In the genomic region with DNA sequence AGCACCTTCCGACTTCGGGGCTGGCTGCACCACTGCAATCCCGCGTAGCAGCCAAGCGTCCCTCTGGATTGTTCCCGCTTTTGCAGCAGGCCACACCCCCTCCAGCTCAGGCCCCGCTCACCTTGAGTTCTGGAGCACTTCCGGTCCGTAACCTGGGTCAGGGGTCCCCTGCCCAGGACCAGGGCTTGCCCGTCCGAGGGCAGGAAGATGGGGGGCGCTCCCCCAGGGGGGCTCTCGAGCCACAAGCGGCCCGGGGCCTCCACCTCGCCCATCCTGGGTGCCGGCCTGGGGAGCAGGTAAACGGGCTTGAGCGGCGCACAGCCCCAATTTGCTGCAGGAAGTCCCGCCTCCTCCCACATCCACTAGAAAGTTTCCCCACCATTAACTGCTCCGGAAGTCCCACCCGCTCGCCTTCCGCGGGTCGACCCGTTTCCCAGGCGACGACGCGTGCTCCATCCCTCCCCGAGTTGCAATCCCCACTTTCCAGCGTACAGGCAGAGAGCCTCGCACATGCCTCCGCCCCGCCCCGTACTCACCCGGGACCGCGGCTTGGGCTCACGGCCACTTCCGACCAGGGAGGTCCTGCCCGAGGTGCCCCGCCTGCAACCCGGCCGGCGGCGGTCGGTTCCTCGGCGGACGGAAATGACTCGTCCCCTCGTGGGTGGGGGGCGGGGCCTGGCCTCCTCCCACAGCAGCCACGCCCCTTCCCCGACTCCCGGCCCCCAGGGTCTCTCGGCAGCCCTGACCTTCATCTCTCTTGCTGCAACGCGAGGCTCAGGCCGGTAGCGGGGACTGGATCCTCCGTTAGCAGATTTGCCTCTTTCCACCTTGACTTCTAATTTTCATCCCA, we compare ENCODE assay signal across 1 cellular context.
A peak's percentile ranks its signal among the peaks of the same experiment; 100 is the strongest.
TF ChIP-seq lines count a peak whose summit lies in the region.

TSS of gene PNKP (minus strand) at position 644 of the 850 bp plus-strand sequence. CDS start at position 272, 372 bp downstream.

TF ChIP-seq in HEK293, 187 proteins besides CTCF, POLR2A, EP300 and RAD21 (continued from another document):
- TF ChIP-seq ZFP41 (tag by site-specific recombination; IDR thresholded peaks at IDR 0.05; ENCODE audit: borderline replicate concordance) (no peak), ZNF513 (tag by site-specific recombination; IDR thresholded peaks at IDR 0.05) (0 out of 2 replicates have a peak, but pooled peaks have one; percentile 78), ZNF211 (tag by site-specific recombination; IDR thresholded peaks at IDR 0.05; ENCODE audit: low read depth) (no peak), ZFHX2 (tag by site-specific recombination; conservative IDR thresholded peaks at IDR 0.05) (peak; percentile 95), MZF1 (tag by site-specific recombination; IDR thresholded peaks at IDR 0.05; ENCODE audit: borderline replicate concordance) (peak; percentile 73; the same call in 1 of the 2 replicates), MEIS1 (CRISPR knock-in tag; IDR thresholded peaks at IDR 0.05; ENCODE audit: borderline replicate concordance) (no peak), ZNF660 (tag by site-specific recombination; IDR thresholded peaks at IDR 0.05) (no peak; the same call in 1 of the 2 replicates), ZNF530 (tag by site-specific recombination; IDR thresholded peaks at IDR 0.05; ENCODE audit: low read depth) (no peak), ZNF404 (tag by site-specific recombination; IDR thresholded peaks at IDR 0.05) (no peak), ZBTB10 (tag by site-specific recombination; IDR thresholded peaks at IDR 0.05) (peak; percentile 17; the same call in 1 of the 2 replicates), PRDM1 (tag by site-specific recombination; IDR thresholded peaks at IDR 0.05) (no peak), ZNF366 (tag by site-specific recombination; conservative IDR thresholded peaks at IDR 0.05) (peak; percentile 81), ZNF426 (tag by site-specific recombination; IDR thresholded peaks at IDR 0.05) (no peak), ZNF146 (tag by site-specific recombination; IDR thresholded peaks at IDR 0.05) (no peak), ZNF776 (tag by site-specific recombination; IDR thresholded peaks at IDR 0.05; ENCODE audit: borderline replicate concordance) (no peak), KLF1 (tag by site-specific recombination; IDR thresholded peaks at IDR 0.05) (peak; percentile 88), ZIC2 (tag by site-specific recombination; IDR thresholded peaks at IDR 0.05) (peak; percentile 18; the same call in 1 of the 2 replicates), SETDB1 (IDR thresholded peaks at IDR 0.05; ENCODE audit: insufficient read length, low read length) (no peak), ZBTB49 (tag by site-specific recombination; IDR thresholded peaks at IDR 0.05; ENCODE audit: low read depth) (no peak), ZNF394 (tag by site-specific recombination; IDR thresholded peaks at IDR 0.05; ENCODE audit: borderline replicate concordance) (peak; percentile 12; the same call in 1 of the 2 replicates), ZNF223 (tag by site-specific recombination; IDR thresholded peaks at IDR 0.05) (no peak), ZBTB17 (tag by site-specific recombination; IDR thresholded peaks at IDR 0.05) (peak; percentile 80), ZNF335 (tag by site-specific recombination; conservative IDR thresholded peaks at IDR 0.05) (peak; percentile 90), KLF7 (tag by site-specific recombination; IDR thresholded peaks at IDR 0.05; ENCODE audit: borderline replicate concordance) (peak; percentile 63; the same call in 1 of the 2 replicates), ZNF624 (tag by site-specific recombination; IDR thresholded peaks at IDR 0.05) (no peak), ZNF571 (tag by site-specific recombination; IDR thresholded peaks at IDR 0.05) (no peak), IKZF3 (tag by site-specific recombination; IDR thresholded peaks at IDR 0.05) (peak; percentile 86), KLF16 (tag by site-specific recombination; IDR thresholded peaks at IDR 0.05) (peak; percentile 98), SCRT2 (tag by site-specific recombination; IDR thresholded peaks at IDR 0.05) (0 out of 2 replicates have a peak, but pooled peaks have one; percentile 16), SP2 (tag by site-specific recombination; IDR thresholded peaks at IDR 0.05) (peak; percentile 95), ZNF580 (tag by site-specific recombination; IDR thresholded peaks at IDR 0.05) (peak; percentile 91), YY2 (tag by site-specific recombination; IDR thresholded peaks at IDR 0.05) (no peak), ZNF311 (tag by site-specific recombination; IDR thresholded peaks at IDR 0.05; ENCODE audit: borderline replicate concordance) (no peak), ZNF623 (tag by site-specific recombination; IDR thresholded peaks at IDR 0.05) (no peak), ZNF514 (tag by site-specific recombination; IDR thresholded peaks at IDR 0.05) (no peak)
- TF ChIP-seq, protein P1, sequence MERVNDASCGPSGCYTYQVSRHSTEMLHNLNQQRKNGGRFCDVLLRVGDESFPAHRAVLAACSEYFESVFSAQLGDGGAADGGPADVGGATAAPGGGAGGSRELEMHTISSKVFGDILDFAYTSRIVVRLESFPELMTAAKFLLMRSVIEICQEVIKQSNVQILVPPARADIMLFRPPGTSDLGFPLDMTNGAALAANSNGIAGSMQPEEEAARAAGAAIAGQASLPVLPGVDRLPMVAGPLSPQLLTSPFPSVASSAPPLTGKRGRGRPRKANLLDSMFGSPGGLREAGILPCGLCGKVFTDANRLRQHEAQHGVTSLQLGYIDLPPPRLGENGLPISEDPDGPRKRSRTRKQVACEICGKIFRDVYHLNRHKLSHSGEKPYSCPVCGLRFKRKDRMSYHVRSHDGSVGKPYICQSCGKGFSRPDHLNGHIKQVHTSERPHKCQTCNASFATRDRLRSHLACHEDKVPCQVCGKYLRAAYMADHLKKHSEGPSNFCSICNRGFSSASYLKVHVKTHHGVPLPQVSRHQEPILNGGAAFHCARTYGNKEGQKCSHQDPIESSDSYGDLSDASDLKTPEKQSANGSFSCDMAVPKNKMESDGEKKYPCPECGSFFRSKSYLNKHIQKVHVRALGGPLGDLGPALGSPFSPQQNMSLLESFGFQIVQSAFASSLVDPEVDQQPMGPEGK (tag by site-specific recombination; IDR thresholded peaks at IDR 0.05) = peak; percentile 95
